ENCODE assay signal across 9 cellular contexts in genomic region chr9:25678846-25679360, GRCh38. TPM values are rescaled to one million over a fixed set of nuclear protein-coding genes. Genes with fewer than 3 reads are reported as not detected.
DNase-seq lines count a peak whose midpoint lies in the region; ATAC-seq, FAIRE-seq and TF ChIP-seq lines count a peak whose summit lies in the region.
"Had no signal": no experiment of that assay in that cellular context is flagged by ENCODE, and none has a peak within 500 bp of the region (broad histone marks: within the 10 kb centered on the region; RNA-seq: fewer than 3 reads in every experiment).

No MANE protein-coding gene starts in this region.

- no peaks in the 10 kb centered on the region for H3K79me2 ChIP-seq in keratinocyte (ENCODE audit: control insufficient read depth, insufficient read depth, low read length)

- no peaks in the 10 kb centered on the region for H4K20me1 ChIP-seq in keratinocyte (ENCODE audit: control insufficient read depth, extremely low read depth, insufficient read depth, low read length)

- H3K27me3 ChIP-seq in HUES48 (ENCODE audit: control insufficient read depth, insufficient read depth, low read length) (peaks cover 5% of the 10 kb centered on the region), brain microvascular endothelial cell (replicated peaks) (no peaks in the 10 kb centered on the region), keratinocyte (ENCODE audit: control insufficient read depth, extremely low read depth, insufficient read depth, low read length) (no peaks in the 10 kb centered on the region), suprapubic skin (no peaks in the 10 kb centered on the region)

- H3K27ac ChIP-seq in HUES48 (ENCODE audit: low read depth, low read length) = no peak overlapping the region
- H3K27ac ChIP-seq in brain microvascular endothelial cell = peak overlapping the region; percentile 95
- peak overlapping the region; percentile 80 for H3K27ac ChIP-seq in keratinocyte (ENCODE audit: control insufficient read depth, insufficient read depth, low read length)
- peak overlapping the region; percentile 99 for H3K27ac ChIP-seq in suprapubic skin

- FAIRE-seq in keratinocyte (lab: Jason Lieb, UNC) (no peak), GM19239 (lab: Jason Lieb, UNC) (no peak)

- ATAC-seq in GM21576 (IDR thresholded peaks at IDR 0.05; ENCODE audit: unreplicated experiment) = no peak

- no peak overlapping the region for H3K9ac ChIP-seq in HUES48 (ENCODE audit: low read depth, low read length)
- peak overlapping the region; percentile 90 for H3K9ac ChIP-seq in keratinocyte (ENCODE audit: control insufficient read depth, extremely low read depth, insufficient read depth, low read length)

- DNase-seq in brain microvascular endothelial cell (no peak), keratinocyte (ENCODE audit: low read depth, low spot score) (no peak), suprapubic skin (ENCODE audit: low spot score in 2 of 2) (no peak), NOMO-1 treated with DMSO at 0.1 percent for 48 hours (lab: John Stamatoyannopoulos, UW; ENCODE audit: unreplicated experiment) (no peak), GM19239 (ENCODE audit: insufficient read length, low spot score) (no peak), superior temporal gyrus (ENCODE audit: extremely low spot score) (no peak)

- WGBS in suprapubic skin = 52% methylated on average over 4 of the region's 4 CpGs

- H3K4me1 ChIP-seq in HUES48 (ENCODE audit: control insufficient read depth, insufficient read depth, low read length) (peaks cover 8% of the 10 kb centered on the region; the same call in 1 of the 2 replicates), keratinocyte (ENCODE audit: control insufficient read depth, extremely low read depth, insufficient read depth, low read length) (peaks cover 9% of the 10 kb centered on the region), suprapubic skin (peaks cover 28% of the 10 kb centered on the region)

- no peak overlapping the region for H2AFZ ChIP-seq in keratinocyte (ENCODE audit: control insufficient read depth, low read length)

- TF ChIP-seq EP300 in suprapubic skin (IDR thresholded peaks at IDR 0.05) = no peak

- H3K4me3 ChIP-seq in HUES48 (ENCODE audit: low read depth, low read length) (peak overlapping the region; percentile 76), brain microvascular endothelial cell (ENCODE audit: low read depth, low read length) (peak overlapping the region; percentile 67), keratinocyte (ENCODE audit: control insufficient read depth in 2 of 3, extremely low read depth in 1 of 3, insufficient read depth in 2 of 3, low read depth in 1 of 3, low read length in 3 of 3) (peak overlapping the region in 2 of 3 experiments; percentile 67 to 81), suprapubic skin (peak overlapping the region; percentile 95)

- H3K9me3 ChIP-seq in HUES48 (ENCODE audit: control insufficient read depth, insufficient read depth, low read length) = no peaks in the 10 kb centered on the region
- no peaks in the 10 kb centered on the region for H3K9me3 ChIP-seq in keratinocyte (ENCODE audit: control insufficient read depth, low read depth, low read length)
- H3K9me3 ChIP-seq in suprapubic skin = no peaks in the 10 kb centered on the region

- TF ChIP-seq CTCF in brain microvascular endothelial cell (IDR thresholded peaks at IDR 0.05; ENCODE audit: low read depth, low read length, missing control alignments) = no peak
- TF ChIP-seq CTCF in keratinocyte (optimal IDR thresholded peaks at IDR 0.05 in 1 of 3, IDR thresholded peaks at IDR 0.05 in 1 of 3, conservative IDR thresholded peaks at IDR 0.05 in 1 of 3; ENCODE audit: extremely low read depth in 1 of 3, insufficient read depth in 2 of 3, low read length in 3 of 3) = no peak
- TF ChIP-seq CTCF in suprapubic skin (IDR thresholded peaks at IDR 0.05) = no peak

- dilution Hi-C loops in keratinocyte (cut with MboI; ENCODE audit: extremely low pct_ligation_motif_present, low sequenced_read_pairs) = no loop called here

- H3K36me3 ChIP-seq in HUES48 (ENCODE audit: control insufficient read depth, insufficient read depth, low read length) (no peaks in the 10 kb centered on the region), brain microvascular endothelial cell (replicated peaks) (no peaks in the 10 kb centered on the region), keratinocyte (ENCODE audit: control insufficient read depth in 2 of 2, extremely low read depth in 1 of 2, insufficient read depth in 2 of 2, low read length in 2 of 2) (no peaks in the 10 kb centered on the region), suprapubic skin (no peaks in the 10 kb centered on the region)

- no peak for TF ChIP-seq POLR2A in suprapubic skin (IDR thresholded peaks at IDR 0.05)

- in situ Hi-C loops in brain microvascular endothelial cell (cut with HindIII; ENCODE audit: low pct_ligation_motif_present, low sequenced_read_pairs) = no loop called here

- no peaks in the 10 kb centered on the region for H3K9me1 ChIP-seq in keratinocyte (ENCODE audit: control insufficient read depth, extremely low read depth, insufficient read depth, low read length)

- H3K4me2 ChIP-seq in keratinocyte (ENCODE audit: control insufficient read depth, extremely low read depth, insufficient read depth, low read depth, low read length) = peak overlapping the region; percentile 91

RNA-seq across cellular contexts. Expression of gene TUSC1, which starts 0.7 kb away (rescaled TPM):
- polyA plus RNA-seq in keratinocyte = 5.4 to 6.6 TPM (median 5.6 TPM) in 3 replicates
- polyA plus RNA-seq in keratinocyte (2011; ENCODE audit: low read depth) = 0.25 TPM
- polyA plus RNA-seq in keratinocyte (2011; cell fraction: cytosol; rRNA removed) = 6.5 and 7.4 TPM in 2 replicates
- 5.6 and 5.9 TPM in 2 replicates for polyA plus RNA-seq in keratinocyte (2011; cell fraction: nucleus; rRNA removed)
- polyA plus RNA-seq in keratinocyte (2012; ENCODE audit: low replicate concordance) = 3.5 and 5.8 TPM in 2 replicates
- polyA minus RNA-seq in keratinocyte = 0.72 to 1.6 TPM (median 0.96 TPM) in 3 replicates
- 9.0 TPM for polyA minus RNA-seq in keratinocyte (2011; cell fraction: cytosol; rRNA and poly(A)+ RNA removed)
- 1.8 and 3.6 TPM in 2 replicates for polyA minus RNA-seq in keratinocyte (2011; cell fraction: nucleus; rRNA and poly(A)+ RNA removed)
- total RNA-seq in suprapubic skin = 10 to 100 TPM in 3 of 4 donors, 1 to 10 TPM in 1; 9.8 to 24.5 (median 20.8) TPM
- total RNA-seq: SK-MEL-5 had no signal
